Comparison of ENCODE assay signal across 1 cellular context in genomic region chr4:151905197-151905596, GRCh38.
TF ChIP-seq lines count a peak whose summit lies in the region.

No MANE protein-coding gene starts in this region.

TF ChIP-seq in H1, 55 proteins besides CTCF, POLR2A, EP300 and RAD21 (continued from another document):
- TF ChIP-seq CHD7 (IDR thresholded peaks at IDR 0.05; ENCODE audit: insufficient replicate concordance, low read length) = no peak
- no peak for TF ChIP-seq SP2 (IDR thresholded peaks at IDR 0.05; ENCODE audit: low read length)
- no peak for TF ChIP-seq NRF1 (IDR thresholded peaks at IDR 0.05; ENCODE audit: low read depth, low read length)
- no peak for TF ChIP-seq MAX (IDR thresholded peaks at IDR 0.05)
- TF ChIP-seq PHF8 (conservative IDR thresholded peaks at IDR 0.05; ENCODE audit: low read depth, low read length) = no peak
- TF ChIP-seq KDM4A (IDR thresholded peaks at IDR 0.05; ENCODE audit: low read depth, low read length, severe bottlenecking) = no peak
- TF ChIP-seq SIN3A (conservative IDR thresholded peaks at IDR 0.05 in 1 of 2, IDR thresholded peaks at IDR 0.05 in 1 of 2; ENCODE audit: low read depth in 1 of 2, low read length in 2 of 2) = no peak
- TF ChIP-seq SP4 (IDR thresholded peaks at IDR 0.05; ENCODE audit: low read length) = no peak
- TF ChIP-seq TAF1 (IDR thresholded peaks at IDR 0.05; ENCODE audit: low read depth, low read length) = no peak
- no peak for TF ChIP-seq SIRT6 (IDR thresholded peaks at IDR 0.05; ENCODE audit: low read length)
